24 cellular contexts compared by ENCODE assay signal in the genomic region with DNA sequence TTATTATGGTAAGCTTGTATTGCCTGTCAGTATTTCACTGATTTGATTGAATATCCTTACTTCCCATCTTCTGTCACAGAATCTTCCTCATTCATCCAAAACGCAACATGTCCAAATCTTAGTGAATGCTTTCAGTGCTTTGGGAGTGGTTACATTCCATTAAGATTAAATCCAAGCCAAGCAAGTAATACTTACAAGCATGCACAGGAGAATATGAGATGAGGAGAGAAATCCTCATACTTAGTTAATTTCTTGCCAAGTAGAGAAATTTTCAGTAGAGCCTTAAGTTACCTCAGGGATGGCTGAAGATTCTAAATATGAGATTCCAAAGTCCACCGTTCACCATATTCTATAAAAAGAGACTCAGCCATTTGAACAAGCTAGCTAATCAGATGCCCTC.
DNase-seq lines count a peak whose midpoint lies in the region; ATAC-seq, FAIRE-seq and TF ChIP-seq lines count a peak whose summit lies in the region.
"Had no signal": no experiment of that assay in that cellular context is flagged by ENCODE, and none has a peak within 500 bp of the region (broad histone marks: within the 10 kb centered on the region; RNA-seq: fewer than 3 reads in every experiment).

No MANE protein-coding gene starts in this region.

- H3K27me3 ChIP-seq in esophagus squamous epithelium (no peaks in the 10 kb centered on the region), rectal smooth muscle tissue (ENCODE audit: control insufficient read depth, insufficient read depth, low read length) (no peaks in the 10 kb centered on the region), ovary (no peaks in the 10 kb centered on the region)
- H3K27me3 ChIP-seq: hepatocyte, upper lobe of left lung had no signal

- TF ChIP-seq POLR2A in esophagus squamous epithelium (IDR thresholded peaks at IDR 0.05) (no peak), ovary (IDR thresholded peaks at IDR 0.05) (no peak)

- H3K27ac ChIP-seq in esophagus squamous epithelium (peak overlapping the region in 3 of 4 donors; percentile 16 to 83 (median 33)), rectal smooth muscle tissue (ENCODE audit: low read depth, low read length) (peak overlapping the region; percentile 40), ovary (peak overlapping the region in 1 of 2 donors; percentile 11)
- H3K27ac ChIP-seq: hepatocyte, upper lobe of left lung had no signal

- peaks cover 8% of the 10 kb centered on the region for H3K4me1 Mint-ChIP-seq in T-helper 17 cell
- H3K4me1 Mint-ChIP-seq in activated T-cell treated with anti-CD3 and anti-CD28 coated beads, Interleukin-2, amount 50 U/mL, for 72 hours (ENCODE audit: low read depth) = peaks cover 7% of the 10 kb centered on the region
- H3K4me1 Mint-ChIP-seq: naive thymus-derived CD8-positive, alpha-beta T cell had no signal

- peaks cover 1% of the 10 kb centered on the region for H3K36me3 Mint-ChIP-seq in T-helper 17 cell (ENCODE audit: low read depth)
- H3K36me3 Mint-ChIP-seq in activated T-cell treated with anti-CD3 and anti-CD28 coated beads, Interleukin-2, amount 50 U/mL, for 72 hours (ENCODE audit: insufficient read depth in 2 of 2) = no peaks in the 10 kb centered on the region

- DNase-seq in ELR (ENCODE audit: low read depth) (peak; percentile 29), T-helper 17 cell (no peak), esophagus squamous epithelium (lab: John Stamatoyannopoulos, UW) (no peak), RCC 7860 (ENCODE audit: low spot score) (no peak), ovary (no peak)
- no peak for DNase-seq in activated T-cell treated with anti-CD3 and anti-CD28 coated beads, Interleukin-2, amount 50 U/mL, for 72 hours
- DNase-seq: activated CD4-positive, alpha-beta T cell treated with anti-CD3 and anti-CD28 coated beads, Interleukin-2, amount 50 U/mL, for 1 hour; activated T-cell treated with anti-CD3 and anti-CD28 coated beads, Interleukin-2, amount 50 U/mL, for 4 hours; left colon; naive thymus-derived CD8-positive, alpha-beta T cell; NCI-H1048; NCI-H2171 treated with DMSO at 0.1 percent for 48 hours; NK-92 treated with Interleukin-12 subunit alpha and Interleukin-12 subunit beta, amount 100 ng/mL, for 24 hours; right cardiac atrium; SIG-M5; stimulated activated CD4-positive, alpha-beta T cell treated with anti-CD3 and anti-CD28 coated beads, Interleukin-4, amount 100 ng/mL, for 4 hours; T1000; upper lobe of left lung had no signal

- no peak overlapping the region for H3K4me3 ChIP-seq in esophagus squamous epithelium
- H3K4me3 ChIP-seq in rectal smooth muscle tissue (ENCODE audit: low read length) = no peak overlapping the region
- H3K4me3 ChIP-seq in ovary = no peak overlapping the region
- H3K4me3 ChIP-seq: HAP-1, hepatocyte, upper lobe of left lung had no signal

- intact Hi-C loops in esophagus squamous epithelium (cut with DNase I) (no loop called here), ovary (cut with DNase I) (no loop called here)

- H3K9me3 ChIP-seq in T-helper 17 cell (ENCODE audit: control insufficient read depth, low read length, poor library complexity, severe bottlenecking) = no peaks in the 10 kb centered on the region
- H3K9me3 ChIP-seq in esophagus squamous epithelium = no peaks in the 10 kb centered on the region
- H3K9me3 ChIP-seq in ovary = no peaks in the 10 kb centered on the region
- H3K9me3 ChIP-seq: HAP-1, upper lobe of left lung had no signal

- peaks cover 15 to 68% (median 36%) of the 10 kb centered on the region in 3 donors for H3K4me1 ChIP-seq in esophagus squamous epithelium
- H3K4me1 ChIP-seq in rectal smooth muscle tissue (ENCODE audit: control insufficient read depth, insufficient read depth, low read length) = peaks cover 22% of the 10 kb centered on the region
- peaks cover 12% of the 10 kb centered on the region for H3K4me1 ChIP-seq in ovary (ENCODE audit: insufficient read depth)

- peak overlapping the region; percentile 79 for H3K4me3 Mint-ChIP-seq in T-helper 17 cell
- no peak overlapping the region for H3K4me3 Mint-ChIP-seq in activated T-cell treated with anti-CD3 and anti-CD28 coated beads, Interleukin-2, amount 50 U/mL, for 72 hours
- H3K4me3 Mint-ChIP-seq: activated T-cell treated with anti-CD3 and anti-CD28 coated beads, Interleukin-2, amount 50 U/mL, for 4 hours; dendritic cell treated with granulocyte-macrophage colony-stimulating factor and Interleukin-4, amounts not matched to agents 40 ng/mL and 50 ng/mL, for 4 days; naive thymus-derived CD8-positive, alpha-beta T cell had no signal

- TF ChIP-seq CTCF in esophagus squamous epithelium (IDR thresholded peaks at IDR 0.05) (no peak), ovary (IDR thresholded peaks at IDR 0.05) (no peak)

- H3K27ac Mint-ChIP-seq in T-helper 17 cell = peak overlapping the region; percentile 59
- no peak overlapping the region for H3K27ac Mint-ChIP-seq in activated T-cell treated with anti-CD3 and anti-CD28 coated beads, Interleukin-2, amount 50 U/mL, for 72 hours
- H3K27ac Mint-ChIP-seq: dendritic cell treated with granulocyte-macrophage colony-stimulating factor and Interleukin-4, amounts not matched to agents 40 ng/mL and 50 ng/mL, for 4 days; naive thymus-derived CD8-positive, alpha-beta T cell had no signal

- TF ChIP-seq EP300 in ovary (IDR thresholded peaks at IDR 0.05) = no peak

- no peak for ATAC-seq in T-helper 17 cell
- ATAC-seq in GM21723 (IDR thresholded peaks at IDR 0.05; ENCODE audit: unreplicated experiment) = no peak
- no peak for ATAC-seq in activated T-cell treated with anti-CD3 and anti-CD28 coated beads, Interleukin-2, amount 50 U/mL, for 72 hours (replicated peaks in 1 of 2)
- ATAC-seq: activated T-cell treated with anti-CD3 and anti-CD28 coated beads, Interleukin-2, amount 50 U/mL, for 4 hours; esophagus mucosa; left colon; naive thymus-derived CD8-positive, alpha-beta T cell; right cardiac atrium had no signal

- no peak for FAIRE-seq in RCC 7860 (lab: Jason Lieb, UNC)

- 39 to 44% methylated on average over 2 of the region's 2 CpGs for WGBS in esophagus squamous epithelium, 2 donors
- WGBS in ovary, 3 donors = 51 to 74% (median 52%) methylated on average over 2 of the region's 2 CpGs

- H3K36me3 ChIP-seq in esophagus squamous epithelium (no peaks in the 10 kb centered on the region), rectal smooth muscle tissue (ENCODE audit: control insufficient read depth, insufficient read depth, low read length) (no peaks in the 10 kb centered on the region), ovary (no peaks in the 10 kb centered on the region)
- H3K36me3 ChIP-seq: HAP-1, upper lobe of left lung had no signal

- H3K9ac ChIP-seq in rectal smooth muscle tissue (ENCODE audit: low read length) = no peak overlapping the region

- no peaks in the 10 kb centered on the region for H3K9me3 Mint-ChIP-seq in activated T-cell treated with anti-CD3 and anti-CD28 coated beads, Interleukin-2, amount 50 U/mL, for 72 hours
- H3K9me3 Mint-ChIP-seq: activated T-cell treated with anti-CD3 and anti-CD28 coated beads, Interleukin-2, amount 50 U/mL, for 4 hours; dendritic cell treated with granulocyte-macrophage colony-stimulating factor and Interleukin-4, amounts not matched to agents 40 ng/mL and 50 ng/mL, for 4 days; naive thymus-derived CD8-positive, alpha-beta T cell had no signal

- no peaks in the 10 kb centered on the region for H3K27me3 Mint-ChIP-seq in T-helper 17 cell
- no peaks in the 10 kb centered on the region for H3K27me3 Mint-ChIP-seq in activated T-cell treated with anti-CD3 and anti-CD28 coated beads, Interleukin-2, amount 50 U/mL, for 72 hours (ENCODE audit: low read depth)
- H3K27me3 Mint-ChIP-seq: dendritic cell treated with granulocyte-macrophage colony-stimulating factor and Interleukin-4, amounts not matched to agents 40 ng/mL and 50 ng/mL, for 4 days; naive thymus-derived CD8-positive, alpha-beta T cell had no signal
